8 cellular contexts compared by ENCODE assay signal in genomic region chr17:68020451-68020779, GRCh38. TPM values are rescaled to one million over a fixed set of nuclear protein-coding genes. Genes with fewer than 3 reads are reported as not detected.
A peak's percentile ranks its signal among the peaks of the same experiment; 100 is the strongest.
DNase-seq lines count a peak whose midpoint lies in the region; ATAC-seq and TF ChIP-seq lines count a peak whose summit lies in the region.

No MANE protein-coding gene starts in this region.

- H3K9me3 Mint-ChIP-seq in osteocyte (ENCODE audit: unreplicated experiment), result no peaks in the 10 kb centered on the region

- peaks cover 6% of the 10 kb centered on the region for H3K4me1 Mint-ChIP-seq in osteocyte (ENCODE audit: unreplicated experiment)

- H4K20me1 ChIP-seq in fibroblast of lung (ENCODE audit: control insufficient read depth, extremely low read depth, insufficient read depth, low read length), result no peaks in the 10 kb centered on the region

- no peaks in the 10 kb centered on the region for H3K27me3 Mint-ChIP-seq in osteocyte (ENCODE audit: unreplicated experiment)

- H3K4me1 ChIP-seq in ACC112 (ENCODE audit: control insufficient read depth, insufficient read depth, low read length, unreplicated experiment) (peaks cover 5% of the 10 kb centered on the region), SJSA1 (replicated peaks) (peaks cover 8% of the 10 kb centered on the region), fibroblast of lung (ENCODE audit: control insufficient read depth, extremely low read depth, insufficient read depth, low read length) (no peaks in the 10 kb centered on the region)

- H3K79me2 ChIP-seq in ACC112 (ENCODE audit: control insufficient read depth, insufficient read depth, low read length, unreplicated experiment) (no peaks in the 10 kb centered on the region), fibroblast of lung (ENCODE audit: control insufficient read depth, insufficient read depth, low read length) (no peaks in the 10 kb centered on the region)

- H3K36me3 Mint-ChIP-seq in osteocyte (ENCODE audit: unreplicated experiment), result no peaks in the 10 kb centered on the region

- peak overlapping the region; percentile 64 for H3K4me2 ChIP-seq in fibroblast of lung (ENCODE audit: extremely low read depth, insufficient read depth, low read length)

- H3K4me3 ChIP-seq in ACC112 (ENCODE audit: low read depth, low read length) (peak overlapping the region; percentile 80), SJSA1 (peak overlapping the region; percentile 39), fibroblast of lung (replicated peaks in 1 of 4; ENCODE audit: control extremely low read depth in 1 of 4, insufficient read depth in 1 of 4, low read depth in 3 of 4, low read length in 4 of 4) (peak overlapping the region; percentile 40 to 68 (median 50))

- H3K27ac ChIP-seq in ACC112 (ENCODE audit: low read depth, low read length) (peak overlapping the region; percentile 38; the same call in 1 of the 2 replicates), SJSA1 (peak overlapping the region; percentile 31), fibroblast of lung (ENCODE audit: insufficient read depth, low read length) (peak overlapping the region; percentile 22)

- peak overlapping the region; percentile 82 for H3K4me3 Mint-ChIP-seq in osteocyte (ENCODE audit: unreplicated experiment)

- H2AFZ ChIP-seq in ACC112 (ENCODE audit: low read length, unreplicated experiment) (peak overlapping the region; percentile 98), fibroblast of lung (ENCODE audit: low read length) (peak overlapping the region; percentile 48)

- peak overlapping the region; percentile 79 for H3K27ac Mint-ChIP-seq in osteocyte (ENCODE audit: unreplicated experiment)

- H3K36me3 ChIP-seq in ACC112 (ENCODE audit: insufficient read depth, low read length), result no peaks in the 10 kb centered on the region
- no peaks in the 10 kb centered on the region for H3K36me3 ChIP-seq in SJSA1
- H3K36me3 ChIP-seq in fibroblast of lung (ENCODE audit: control insufficient read depth, insufficient read depth, low read length), result no peaks in the 10 kb centered on the region

- ATAC-seq in GM19372 (IDR thresholded peaks at IDR 0.05; ENCODE audit: low read depth, unreplicated experiment), result peak; percentile 8

- H3K27me3 ChIP-seq in ACC112 (ENCODE audit: insufficient read depth, low read length), result no peaks in the 10 kb centered on the region
- H3K27me3 ChIP-seq in SJSA1 (replicated peaks), result no peaks in the 10 kb centered on the region
- H3K27me3 ChIP-seq in fibroblast of lung (ENCODE audit: control insufficient read depth, insufficient read depth, low read length), result no peaks in the 10 kb centered on the region

- no peak for DNase-seq in SJSA1 (ENCODE audit: low read depth in 1 of 2, low spot score in 2 of 2)
- no peak for DNase-seq in fibroblast of lung (ENCODE audit: low read depth in 2 of 2)
- DNase-seq in osteocyte (ENCODE audit: extremely low spot score, unreplicated experiment), result no peak
- no peak for DNase-seq in effector CD4-positive, alpha-beta T cell
- DNase-seq in NCI-H526 (lab: John Stamatoyannopoulos, UW), result no peak
- no peak for DNase-seq in iPS-NIHi11 (ENCODE audit: low spot score)

- H3K9ac ChIP-seq in fibroblast of lung (ENCODE audit: insufficient read depth, low read length), result no peak overlapping the region

- no peak for TF ChIP-seq CTCF in fibroblast of lung (conservative IDR thresholded peaks at IDR 0.05 in 1 of 2, IDR thresholded peaks at IDR 0.05 in 1 of 2; ENCODE audit: low read depth in 1 of 2, low read length in 2 of 2)
- TF ChIP-seq CTCF in osteocyte (IDR thresholded peaks at IDR 0.05), result no peak

- no peaks in the 10 kb centered on the region for H3K9me3 ChIP-seq in SJSA1 (replicated peaks)
- no peaks in the 10 kb centered on the region for H3K9me3 ChIP-seq in fibroblast of lung (ENCODE audit: control insufficient read depth, insufficient read depth, low read depth, low read length)

RNA-seq across cellular contexts. Expression of gene KPNA2, which starts 15.1 kb away (rescaled TPM):
- total RNA-seq in SJSA1 (2014; rRNA removed; shearing (Covaris generic)), result 309 and 338 TPM in 2 replicates
- total RNA-seq in fibroblast of lung (20.3 and 44.3 TPM in 2 replicates), osteocyte (95.0 and 102 TPM in 2 replicates)
- polyA plus RNA-seq in fibroblast of lung, result 96.1 and 230 TPM in 2 replicates
- polyA plus RNA-seq in fibroblast of lung (2012), result 79.1 and 193 TPM in 2 replicates
- 136 and 282 TPM in 2 replicates for polyA minus RNA-seq in fibroblast of lung (ENCODE audit: low replicate concordance)

RNA-seq across cellular contexts. Expression of gene C17orf58, which starts 24.1 kb away (rescaled TPM):
- 12.4 and 20.0 TPM in 2 replicates for total RNA-seq in SJSA1 (2014; rRNA removed; shearing (Covaris generic))
- 9.2 and 17.0 TPM in 2 replicates for total RNA-seq in fibroblast of lung
- polyA plus RNA-seq in fibroblast of lung, result 10.6 and 11.9 TPM in 2 replicates
- polyA plus RNA-seq in fibroblast of lung (2012), result 8.8 and 9.6 TPM in 2 replicates
- polyA minus RNA-seq in fibroblast of lung (ENCODE audit: low replicate concordance), result 5.2 and 6.6 TPM in 2 replicates
- 12.2 TPM in 2 replicates for total RNA-seq in osteocyte
